Comparison of ENCODE assay signal across 1 cellular context in the genomic region with DNA sequence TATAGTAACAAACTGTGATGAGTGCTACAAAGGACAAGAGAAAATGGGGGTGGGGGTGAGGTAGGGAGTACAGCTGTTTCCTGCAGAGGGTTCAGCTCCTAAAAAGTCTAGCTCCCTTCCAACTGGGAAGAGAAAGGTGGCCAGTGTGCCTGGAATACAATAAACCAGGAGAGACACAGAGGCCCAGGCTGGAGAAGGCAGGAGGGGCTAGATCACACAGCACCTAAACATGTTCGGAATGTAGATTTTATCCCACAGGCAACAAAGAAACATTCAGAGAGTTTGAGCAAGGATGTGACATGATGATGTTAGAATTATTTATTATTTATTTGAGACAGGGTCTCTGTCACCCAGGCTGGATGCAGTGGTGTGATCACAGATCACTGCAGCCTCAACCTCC.
TF ChIP-seq lines count a peak whose summit lies in the region.

No MANE protein-coding gene starts in this region.

TF ChIP-seq in IMR-90, 13 proteins besides CTCF, POLR2A, EP300 and RAD21:
- TF ChIP-seq, protein P1, sequence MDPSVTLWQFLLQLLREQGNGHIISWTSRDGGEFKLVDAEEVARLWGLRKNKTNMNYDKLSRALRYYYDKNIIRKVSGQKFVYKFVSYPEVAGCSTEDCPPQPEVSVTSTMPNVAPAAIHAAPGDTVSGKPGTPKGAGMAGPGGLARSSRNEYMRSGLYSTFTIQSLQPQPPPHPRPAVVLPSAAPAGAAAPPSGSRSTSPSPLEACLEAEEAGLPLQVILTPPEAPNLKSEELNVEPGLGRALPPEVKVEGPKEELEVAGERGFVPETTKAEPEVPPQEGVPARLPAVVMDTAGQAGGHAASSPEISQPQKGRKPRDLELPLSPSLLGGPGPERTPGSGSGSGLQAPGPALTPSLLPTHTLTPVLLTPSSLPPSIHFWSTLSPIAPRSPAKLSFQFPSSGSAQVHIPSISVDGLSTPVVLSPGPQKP (IDR thresholded peaks at IDR 0.05; ENCODE audit: borderline replicate concordance, low read depth, low read length): no peak
- TF ChIP-seq NFE2L2 (IDR thresholded peaks at IDR 0.05; ENCODE audit: low read depth, low read length): no peak
- no peak for TF ChIP-seq BHLHE40 (IDR thresholded peaks at IDR 0.05; ENCODE audit: low read depth, low read length)
- no peak for TF ChIP-seq MAFK (IDR thresholded peaks at IDR 0.05; ENCODE audit: low read depth, low read length)
- TF ChIP-seq MXI1 (IDR thresholded peaks at IDR 0.05; ENCODE audit: borderline replicate concordance, low read depth, low read length): no peak
- no peak for TF ChIP-seq SMC3 (IDR thresholded peaks at IDR 0.05; ENCODE audit: low read depth, low read length)
- no peak for TF ChIP-seq MAZ (IDR thresholded peaks at IDR 0.05; ENCODE audit: borderline replicate concordance, low read depth, low read length)
- TF ChIP-seq, protein P2, sequence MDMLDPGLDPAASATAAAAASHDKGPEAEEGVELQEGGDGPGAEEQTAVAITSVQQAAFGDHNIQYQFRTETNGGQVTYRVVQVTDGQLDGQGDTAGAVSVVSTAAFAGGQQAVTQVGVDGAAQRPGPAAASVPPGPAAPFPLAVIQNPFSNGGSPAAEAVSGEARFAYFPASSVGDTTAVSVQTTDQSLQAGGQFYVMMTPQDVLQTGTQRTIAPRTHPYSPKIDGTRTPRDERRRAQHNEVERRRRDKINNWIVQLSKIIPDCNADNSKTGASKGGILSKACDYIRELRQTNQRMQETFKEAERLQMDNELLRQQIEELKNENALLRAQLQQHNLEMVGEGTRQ (IDR thresholded peaks at IDR 0.05; ENCODE audit: low read depth, low read length): no peak
- TF ChIP-seq RCOR1 (IDR thresholded peaks at IDR 0.05; ENCODE audit: insufficient replicate concordance, low read length): no peak
- TF ChIP-seq FOS (IDR thresholded peaks at IDR 0.05; ENCODE audit: low read depth, low read length): no peak
- no peak for TF ChIP-seq CEBPB (IDR thresholded peaks at IDR 0.05; ENCODE audit: low read depth, low read length)
- TF ChIP-seq RFX5 (IDR thresholded peaks at IDR 0.05; ENCODE audit: low read depth, low read length): no peak
- no peak for TF ChIP-seq CHD1 (IDR thresholded peaks at IDR 0.05; ENCODE audit: low read depth, low read length)
